Comparison of ENCODE assay signal across 11 cellular contexts in genomic region chr2:237864940-237865622, GRCh38. TPM values are rescaled to one million over a fixed set of nuclear protein-coding genes. Genes with fewer than 3 reads are reported as not detected.
DNase-seq lines count a peak whose midpoint lies in the region; ATAC-seq and TF ChIP-seq lines count a peak whose summit lies in the region.
"Had no signal": no experiment of that assay in that cellular context is flagged by ENCODE, and none has a peak within 500 bp of the region (broad histone marks: within the 10 kb centered on the region; RNA-seq: fewer than 3 reads in every experiment).

No MANE protein-coding gene starts in this region.

- H3K9me3 Mint-ChIP-seq in activated B cell treated with CpG ODN at 0.5 μM for 24 hours (no peaks in the 10 kb centered on the region), WTC11 (no peaks in the 10 kb centered on the region)
- H3K9me3 Mint-ChIP-seq: effector memory CD8-positive, alpha-beta T cell; memory B cell had no signal

- H3K27ac Mint-ChIP-seq in activated B cell treated with CpG ODN at 0.5 μM for 24 hours, result peak overlapping the region; percentile 31
- no peak overlapping the region for H3K27ac Mint-ChIP-seq in WTC11
- H3K27ac Mint-ChIP-seq: effector memory CD8-positive, alpha-beta T cell; memory B cell had no signal

- peaks cover 68% of the 10 kb centered on the region for H3K4me1 ChIP-seq in skeletal muscle satellite cell (ENCODE audit: control insufficient read depth, insufficient read depth, low read length)

- H3K36me3 Mint-ChIP-seq in activated B cell treated with CpG ODN at 0.5 μM for 24 hours (ENCODE audit: low read depth), result no peaks in the 10 kb centered on the region
- H3K36me3 Mint-ChIP-seq in WTC11, result no peaks in the 10 kb centered on the region
- H3K36me3 Mint-ChIP-seq: memory B cell had no signal

- no peaks in the 10 kb centered on the region for H3K9me3 ChIP-seq in skeletal muscle satellite cell (replicated peaks; ENCODE audit: low read length)

- no peak overlapping the region for H3K4me2 ChIP-seq in skeletal muscle satellite cell (ENCODE audit: low read length)

- intact Hi-C loops in activated B cell treated with CpG ODN at 0.5 μM for 24 hours (cut with micrococcal nuclease), result no loop called here
- intact Hi-C loops in left ventricle myocardium superior (cut with micrococcal nuclease), result no loop called here

- POLR2A ChIA-PET in activated B cell treated with CpG ODN at 0.5 μM for 24 hours (lab: Charles Lee), result no interaction called here
- POLR2A ChIA-PET in WTC11 (lab: Charles Lee), result no interaction called here

- no peak for ATAC-seq in activated B cell treated with CpG ODN at 0.5 μM for 24 hours (ENCODE audit: low read depth)
- peak; percentile 56 for ATAC-seq in left ventricle myocardium superior
- ATAC-seq in WTC11, result no peak
- ATAC-seq in HG03469 (IDR thresholded peaks at IDR 0.05; ENCODE audit: unreplicated experiment), result no peak
- ATAC-seq: effector memory CD8-positive, alpha-beta T cell had no signal

- peak overlapping the region; percentile 72 for H3K9ac ChIP-seq in skeletal muscle satellite cell (ENCODE audit: low read depth, low read length)

- DNase-seq in H7, result peak; percentile 48
- no peak for DNase-seq in activated B cell treated with CpG ODN at 0.5 μM for 24 hours
- DNase-seq in left ventricle myocardium superior, result peak; percentile 52
- no peak for DNase-seq in WTC11 (ENCODE audit: low spot score)
- DNase-seq in GM19238 (ENCODE audit: insufficient read length, low spot score), result no peak
- no peak for DNase-seq in stimulated activated CD4-positive, alpha-beta T cell treated with anti-CD3 and anti-CD28 coated beads, Interleukin-2, amount 100 ng/mL, for 48 hours
- DNase-seq: activated CD4-positive, alpha-beta T cell treated with anti-CD3 and anti-CD28 coated beads, Interleukin-2, amount 50 U/mL, for 1 hour; effector memory CD8-positive, alpha-beta T cell had no signal

- H3K27me3 ChIP-seq in H7 (ENCODE audit: control insufficient read depth, insufficient read depth, low read length) (peaks cover 5% of the 10 kb centered on the region), skeletal muscle satellite cell (ENCODE audit: control insufficient read depth, insufficient read depth, low read length) (no peaks in the 10 kb centered on the region)

- H3K4me1 Mint-ChIP-seq in activated B cell treated with CpG ODN at 0.5 μM for 24 hours (peaks cover 16% of the 10 kb centered on the region), WTC11 (peaks cover 19% of the 10 kb centered on the region)

- TF ChIP-seq CTCF in activated B cell treated with CpG ODN at 0.5 μM for 24 hours (IDR thresholded peaks at IDR 0.05) (no peak), WTC11 (IDR thresholded peaks at IDR 0.05) (no peak)

- H3K4me3 Mint-ChIP-seq in activated B cell treated with CpG ODN at 0.5 μM for 24 hours (no peak overlapping the region), WTC11 (no peak overlapping the region)
- H3K4me3 Mint-ChIP-seq: effector memory CD8-positive, alpha-beta T cell; memory B cell had no signal

- H3K4me3 ChIP-seq in H7 (ENCODE audit: insufficient read depth, low read depth, low read length) (no peak overlapping the region), skeletal muscle satellite cell (ENCODE audit: low read length) (peak overlapping the region; percentile 33)

- H3K27me3 Mint-ChIP-seq in activated B cell treated with CpG ODN at 0.5 μM for 24 hours (peaks cover 45% of the 10 kb centered on the region), WTC11 (ENCODE audit: low read depth) (peaks cover 23% of the 10 kb centered on the region)

- H3K36me3 ChIP-seq in H7 (replicated peaks; ENCODE audit: control insufficient read depth, insufficient read depth, low read length) (no peaks in the 10 kb centered on the region), skeletal muscle satellite cell (ENCODE audit: insufficient read depth, low read length) (peaks cover 5% of the 10 kb centered on the region)

- CTCF ChIA-PET in activated B cell treated with CpG ODN at 0.5 μM for 24 hours (lab: Charles Lee) (no interaction called here), WTC11 (lab: Charles Lee) (interaction anchor here (1.4 kb wide), 1 partner anchor 352 kb away, joined by 5 read pairs; no protein-coding TSS in a partner anchor)

TF ChIP-seq in WTC11, 78 proteins besides CTCF, POLR2A, EP300 and RAD21:
- TF ChIP-seq MXD4 (CRISPR knock-in tag; IDR thresholded peaks at IDR 0.05; ENCODE audit: borderline replicate concordance) (no peak), FOXP4 (CRISPR knock-in tag; IDR thresholded peaks at IDR 0.05) (no peak), STAT6 (CRISPR knock-in tag; conservative IDR thresholded peaks at IDR 0.05; ENCODE audit: low read depth) (no peak), FOXJ3 (CRISPR knock-in tag; IDR thresholded peaks at IDR 0.05; ENCODE audit: borderline replicate concordance) (no peak), CREM (CRISPR knock-in tag; IDR thresholded peaks at IDR 0.05) (no peak), ATF1 (CRISPR knock-in tag; IDR thresholded peaks at IDR 0.05) (no peak), TP53 (CRISPR knock-in tag; IDR thresholded peaks at IDR 0.05) (no peak), NR1H2 (CRISPR knock-in tag; IDR thresholded peaks at IDR 0.05) (no peak), E2F1 (CRISPR knock-in tag; IDR thresholded peaks at IDR 0.05) (no peak), JAZF1 (CRISPR knock-in tag; IDR thresholded peaks at IDR 0.05) (no peak), PREB (CRISPR knock-in tag; IDR thresholded peaks at IDR 0.05; ENCODE audit: borderline replicate concordance) (no peak), E2F4 (CRISPR knock-in tag; IDR thresholded peaks at IDR 0.05; ENCODE audit: borderline replicate concordance, low read depth) (no peak)

RNA-seq across cellular contexts. Expression of gene RAMP1, which starts 5.7 kb away (rescaled TPM):
- 0.17 and 0.78 TPM in 2 replicates for total RNA-seq in H7 (2014; rRNA removed; shearing (Covaris generic))
- total RNA-seq in activated B cell treated with CpG ODN at 0.5 μM for 24 hours (3.9 and 4.4 TPM in 2 replicates), left ventricle myocardium superior (151 TPM), WTC11 (2021) (0.62 to 1.2 TPM (median 1.0 TPM) in 3 replicates)
- 4.8 TPM in 1 of 2 replicates, not detected in the other for total RNA-seq in skeletal muscle satellite cell (2012; rRNA removed)

Comparison
In these comparisons a context has a peak if more than half of its experiments do, and no peak if none do; other contexts are left out.
1. DNase-seq: peak in H7 (single experiment) and left ventricle myocardium superior (single experiment); none in activated B cell treated with CpG ODN at 0.5 μM for 24 hours (single experiment), WTC11 (single experiment), GM19238 (single experiment) and stimulated activated CD4-positive, alpha-beta T cell treated with anti-CD3 and anti-CD28 coated beads, Interleukin-2, amount 100 ng/mL, for 48 hours (0 of 2).
2. RNA of gene RAMP1, which starts 5.7 kb away (total RNA-seq): 151 TPM in left ventricle myocardium superior (single experiment); 3.9 to 4.4 TPM in activated B cell treated with CpG ODN at 0.5 μM for 24 hours, 0.62 to 1.2 TPM in WTC11 and 0.17 to 0.78 TPM in H7; every median in the first group is over 10 times any median in the second.